In genomic region chr15:100671858-100672543, GRCh38 we compare ENCODE assay signal across 8 cellular contexts.
A peak's percentile ranks its signal among the peaks of the same experiment; 100 is the strongest.
DNase-seq lines count a peak whose midpoint lies in the region; ATAC-seq and TF ChIP-seq lines count a peak whose summit lies in the region.

No MANE protein-coding gene starts in this region.

- DNase-seq in NOMO-1 treated with dmso at 0.1 percent for 144 hours (lab: John Stamatoyannopoulos, UW; ENCODE audit: unreplicated experiment) (peak; percentile 26), esophagus muscularis mucosa (ENCODE audit: extremely low spot score) (no peak), prostate gland (ENCODE audit: low spot score) (no peak), HK-2 (ENCODE audit: unreplicated experiment) (no peak)

- TF ChIP-seq POLR2A in esophagus muscularis mucosa (IDR thresholded peaks at IDR 0.05; ENCODE audit: low read depth) (no peak), prostate gland (IDR thresholded peaks at IDR 0.05) (no peak)

- H3K36me3 ChIP-seq in esophagus muscularis mucosa (no peaks in the 10 kb centered on the region), prostate gland (no peaks in the 10 kb centered on the region)

- no peaks in the 10 kb centered on the region for H3K9me3 ChIP-seq in esophagus muscularis mucosa
- H3K9me3 ChIP-seq in prostate gland = no peaks in the 10 kb centered on the region

- H3K27me3 ChIP-seq in esophagus muscularis mucosa = no peaks in the 10 kb centered on the region
- H3K27me3 ChIP-seq in prostate gland (replicated peaks; ENCODE audit: insufficient read depth) = no peaks in the 10 kb centered on the region

- intact Hi-C loops in esophagus muscularis mucosa (cut with DNase I) (no loop called here), prostate gland (cut with DNase I) (no loop called here)

- TF ChIP-seq CTCF in GM12873 (IDR thresholded peaks at IDR 0.05; ENCODE audit: insufficient read depth, low read depth, low read length, missing control alignments) (peak; percentile 33), esophagus muscularis mucosa (IDR thresholded peaks at IDR 0.05) (peak; percentile 21 to 30 (median 21)), prostate gland (IDR thresholded peaks at IDR 0.05) (peak in 3 of 4 experiments; percentile 50 to 68 (median 68))

- peaks cover 0 to 16% (median 12%) of the 10 kb centered on the region in 4 donors for H3K4me1 ChIP-seq in esophagus muscularis mucosa
- H3K4me1 ChIP-seq in prostate gland (replicated peaks) = no peaks in the 10 kb centered on the region

- ATAC-seq in HG03159 (IDR thresholded peaks at IDR 0.05; ENCODE audit: unreplicated experiment) = no peak
- no peak for ATAC-seq in HG02588 (IDR thresholded peaks at IDR 0.05; ENCODE audit: unreplicated experiment)
- ATAC-seq in HG03442 (IDR thresholded peaks at IDR 0.05; ENCODE audit: unreplicated experiment) = no peak

- no peak overlapping the region for H3K27ac ChIP-seq in esophagus muscularis mucosa (replicated peaks in 1 of 4)
- H3K27ac ChIP-seq in prostate gland = peak overlapping the region in 1 of 2 donors; percentile 40

- H3K4me3 ChIP-seq in esophagus muscularis mucosa (no peak overlapping the region), prostate gland (no peak overlapping the region)

- WGBS in esophagus muscularis mucosa = 80% methylated on average over 13 of the region's 13 CpGs
- WGBS in prostate gland = 52% methylated on average over 13 of the region's 13 CpGs

- no peak for TF ChIP-seq EP300 in esophagus muscularis mucosa (IDR thresholded peaks at IDR 0.05)
